Comparison of ENCODE assay signal across 8 cellular contexts in the genomic region with DNA sequence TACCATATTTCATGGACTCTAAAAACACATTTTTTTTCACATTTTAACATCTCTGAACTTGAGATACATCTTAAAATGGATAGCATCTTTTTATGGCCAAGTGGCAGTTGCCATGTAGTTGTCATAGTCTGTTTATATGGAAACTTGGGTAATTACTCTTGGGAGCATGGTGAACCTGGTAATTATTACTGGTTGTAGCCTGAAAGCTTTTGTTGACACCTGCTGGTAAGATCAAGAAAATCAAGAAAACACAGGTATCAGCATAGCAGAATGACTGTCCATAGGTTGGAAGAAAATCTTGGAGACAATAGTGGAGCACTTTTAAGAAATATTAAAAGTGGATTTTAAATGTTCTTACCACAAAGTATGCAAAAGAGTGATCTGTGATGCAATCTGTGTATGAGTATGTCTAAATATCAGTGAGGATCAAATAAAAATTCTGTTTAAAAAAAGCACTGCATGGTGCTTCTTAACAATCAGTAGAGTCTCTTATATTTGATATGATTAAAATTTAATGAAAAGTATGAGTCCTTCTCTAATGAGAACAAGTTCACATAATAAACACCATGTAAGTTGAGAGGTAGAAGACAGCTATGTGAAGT. TPM values are rescaled to one million over a fixed set of nuclear protein-coding genes. Genes with fewer than 3 reads are reported as not detected.
DNase-seq lines count a peak whose midpoint lies in the region; ATAC-seq and TF ChIP-seq lines count a peak whose summit lies in the region.

No MANE protein-coding gene starts in this region.

- peak; percentile 35 for TF ChIP-seq CTCF in GM10248 (IDR thresholded peaks at IDR 0.05; ENCODE audit: control extremely low read depth, extremely low read depth, low read depth, missing control alignments)

- CTCF ChIA-PET in GM10248 (lab: Yijun Ruan, JAX), result interaction anchor here (0.8 to 5.9 kb wide), 12 partner anchors 8 to 924 kb away, joined by 3 to 33 read pairs (median 3); partner anchors contain the start of gene TTC8

- DNase-seq in GM10248 (ENCODE audit: extremely low spot score), result peak; percentile 6
- peak; percentile 26 for DNase-seq in HT1080 (ENCODE audit: low read depth)
- DNase-seq in SK-MEL-5 (ENCODE audit: low read depth, low spot score), result peak; percentile 25
- DNase-seq in kidney glomerular epithelial cell (lab: John Stamatoyannopoulos, UW), result peak; percentile 49
- no peak for DNase-seq in activated CD8-positive, alpha-beta memory T cell treated with anti-CD3 and anti-CD28 coated beads for 24 hours

- ATAC-seq in GM18498 (IDR thresholded peaks at IDR 0.05; ENCODE audit: unreplicated experiment) (no peak), GM18873 (IDR thresholded peaks at IDR 0.05; ENCODE audit: low FRiP score, unreplicated experiment) (no peak), HG02610 (IDR thresholded peaks at IDR 0.05; ENCODE audit: unreplicated experiment) (no peak)

- POLR2A ChIA-PET in GM10248 (lab: Yijun Ruan, JAX), result no interaction called here

- in situ Hi-C loops in SK-MEL-5 (cut with HindIII; ENCODE audit: low pct_unique_long_range_greater_than_20kb, low sequenced_read_pairs), result no loop called here

RNA-seq across cellular contexts. Expression of gene TTC8, which starts 44.2 kb away (rescaled TPM):
- total RNA-seq in HT1080 (2014; rRNA removed; shearing (Covaris generic)), result 15.2 and 21.5 TPM in 2 replicates
- 25.2 and 25.3 TPM in 2 replicates for polyA plus RNA-seq in HT1080 (2015; cell fraction: cytosol; rRNA removed)
- polyA plus RNA-seq in HT1080 (2015; cell fraction: nucleus; rRNA removed), result 24.7 and 28.8 TPM in 2 replicates
- 32.2 and 45.8 TPM in 2 replicates for total RNA-seq in SK-MEL-5 (2014; rRNA removed; shearing (Covaris generic))
- polyA plus RNA-seq in SK-MEL-5 (2015; cell fraction: cytosol; rRNA removed), result 29.4 and 44.4 TPM in 2 replicates
- polyA plus RNA-seq in SK-MEL-5 (2015; cell fraction: nucleus; rRNA removed), result 46.6 and 47.4 TPM in 2 replicates
